1 cellular context compared by ENCODE assay signal in genomic region chr3:21859124-21859781, GRCh38.
TF ChIP-seq lines count a peak whose summit lies in the region.

No MANE protein-coding gene starts in this region.

TF ChIP-seq in GM23338, 12 proteins besides CTCF, POLR2A, EP300 and RAD21 (continued from another document):
- TF ChIP-seq ZNF462 (CRISPR knock-in tag; IDR thresholded peaks at IDR 0.05) = no peak
- no peak for TF ChIP-seq EZH2 (IDR thresholded peaks at IDR 0.05; ENCODE audit: low read depth, unreplicated experiment)
- TF ChIP-seq ZNF331 (CRISPR knock-in tag; IDR thresholded peaks at IDR 0.05; ENCODE audit: low read depth) = no peak
- no peak for TF ChIP-seq ZNF114 (CRISPR knock-in tag; IDR thresholded peaks at IDR 0.05)
- no peak for TF ChIP-seq POLR2AphosphoS5 (IDR thresholded peaks at IDR 0.05; ENCODE audit: low read depth)
- no peak for TF ChIP-seq CREB1 (CRISPR knock-in tag; IDR thresholded peaks at IDR 0.05; ENCODE audit: low read depth)
